ENCODE assay signal across 14 cellular contexts in genomic region chr2:42959148-42959992, GRCh38.
A peak's percentile ranks its signal among the peaks of the same experiment; 100 is the strongest.
DNase-seq lines count a peak whose midpoint lies in the region; ATAC-seq and TF ChIP-seq lines count a peak whose summit lies in the region.
"Had no signal": no experiment of that assay in that cellular context is flagged by ENCODE, and none has a peak within 500 bp of the region (broad histone marks: within the 10 kb centered on the region; RNA-seq: fewer than 3 reads in every experiment).

No MANE protein-coding gene starts in this region.

- H3K27me3 ChIP-seq in thoracic aorta (replicated peaks; ENCODE audit: insufficient read depth), result no peaks in the 10 kb centered on the region

- no peaks in the 10 kb centered on the region for H3K27me3 Mint-ChIP-seq in mesothelial cell of epicardium (ENCODE audit: low read depth)

- no peaks in the 10 kb centered on the region for H3K9me3 ChIP-seq in thoracic aorta

- peak; percentile 49 for DNase-seq in LHCN-M2 (ENCODE audit: low read depth)
- peak; percentile 65 for DNase-seq in choroid plexus epithelial cell (ENCODE audit: low read depth)
- DNase-seq in mesothelial cell of epicardium (ENCODE audit: low spot score in 2 of 2, unreplicated experiment in 2 of 2), result no peak
- DNase-seq in thoracic aorta (ENCODE audit: low spot score), result no peak
- no peak for DNase-seq in activated CD8-positive, alpha-beta memory T cell treated with anti-CD3 and anti-CD28 coated beads, Interleukin-2, amount 50 U/mL, for 4 hours
- no peak for DNase-seq in NCI-H524 treated with DMSO at 0.1 percent for 48 hours (lab: John Stamatoyannopoulos, UW)
- DNase-seq in COLO668 (lab: John Stamatoyannopoulos, UW; ENCODE audit: unreplicated experiment), result no peak
- DNase-seq: activated effector memory CD4-positive, alpha-beta T cell treated with Interleukin-2 at 50 U/mL for 16 hours; erythroblast; NCI-H2171; occipital lobe; stimulated activated naive CD8-positive, alpha-beta T cell treated with anti-CD3 and anti-CD28 coated beads, Interleukin-15, amount 100 ng/mL, for 72 hours; T1000 had no signal

- H3K4me3 Mint-ChIP-seq in mesothelial cell of epicardium, result no peak overlapping the region
- H3K4me3 Mint-ChIP-seq: stimulated activated naive CD8-positive, alpha-beta T cell treated with anti-CD3 and anti-CD28 coated beads, Interleukin-15, amount 100 ng/mL, for 72 hours had no signal

- TF ChIP-seq CTCF in choroid plexus epithelial cell (conservative IDR thresholded peaks at IDR 0.05; ENCODE audit: low read depth, low read length) (no peak), mesothelial cell of epicardium (IDR thresholded peaks at IDR 0.05; ENCODE audit: unreplicated experiment) (no peak), thoracic aorta (IDR thresholded peaks at IDR 0.05) (no peak)

- H3K4me1 ChIP-seq in thoracic aorta (ENCODE audit: control insufficient read depth in 1 of 2, low read depth in 2 of 2), result peaks cover 47 to 76% of the 10 kb centered on the region in 2 donors

- no peaks in the 10 kb centered on the region for H3K36me3 Mint-ChIP-seq in mesothelial cell of epicardium

- ATAC-seq in thoracic aorta (ENCODE audit: insufficient number of reproducible peaks, low FRiP score, low read depth) (no peak), GM18498 (IDR thresholded peaks at IDR 0.05; ENCODE audit: unreplicated experiment) (no peak)
- ATAC-seq: stimulated activated naive CD8-positive, alpha-beta T cell treated with anti-CD3 and anti-CD28 coated beads, Interleukin-15, amount 100 ng/mL, for 72 hours had no signal

- H3K9me3 Mint-ChIP-seq in mesothelial cell of epicardium, result no peaks in the 10 kb centered on the region
- H3K9me3 Mint-ChIP-seq: stimulated activated naive CD8-positive, alpha-beta T cell treated with anti-CD3 and anti-CD28 coated beads, Interleukin-15, amount 100 ng/mL, for 72 hours had no signal

- no peaks in the 10 kb centered on the region for H3K36me3 ChIP-seq in thoracic aorta

- peak overlapping the region; percentile 82 for H3K27ac Mint-ChIP-seq in mesothelial cell of epicardium
- H3K27ac Mint-ChIP-seq: stimulated activated naive CD8-positive, alpha-beta T cell treated with anti-CD3 and anti-CD28 coated beads, Interleukin-15, amount 100 ng/mL, for 72 hours had no signal

- H3K4me3 ChIP-seq in choroid plexus epithelial cell (ENCODE audit: low read depth, low read length) (no peak overlapping the region), thoracic aorta (no peak overlapping the region)

- H3K4me1 Mint-ChIP-seq in mesothelial cell of epicardium, result peaks cover 30% of the 10 kb centered on the region

- H3K27ac ChIP-seq in thoracic aorta, result peak overlapping the region; percentile 91 to 92

Comparison
In these comparisons a context has a peak if more than half of its experiments do, and no peak if none do; other contexts are left out.
1. DNase-seq: peak in LHCN-M2 (single experiment) and choroid plexus epithelial cell (single experiment); none in mesothelial cell of epicardium (0 of 2), thoracic aorta (single experiment), activated CD8-positive, alpha-beta memory T cell treated with anti-CD3 and anti-CD28 coated beads, Interleukin-2, amount 50 U/mL, for 4 hours (single experiment), NCI-H524 treated with DMSO at 0.1 percent for 48 hours (single experiment) and COLO668 (single experiment).